In genomic region chr1:91572044-91572443, GRCh38 we compare ENCODE assay signal across 11 cellular contexts.
DNase-seq lines count a peak whose midpoint lies in the region; ATAC-seq, FAIRE-seq and TF ChIP-seq lines count a peak whose summit lies in the region.
"Had no signal": no experiment of that assay in that cellular context is flagged by ENCODE, and none has a peak within 500 bp of the region (broad histone marks: within the 10 kb centered on the region; RNA-seq: fewer than 3 reads in every experiment).

No MANE protein-coding gene starts in this region.

- H3K27ac ChIP-seq in K562 (ENCODE audit: extremely low read depth, low read depth, low read length), result no peak overlapping the region
- H3K27ac ChIP-seq: prostate gland had no signal

- H3K79me2 ChIP-seq in K562 (ENCODE audit: control insufficient read depth, insufficient read depth, low read length), result no peaks in the 10 kb centered on the region

- 56% methylated on average over 10 of the region's 10 CpGs for WGBS in K562 (ENCODE audit: insufficient coverage, low coverage, missing lambda C conversion rate)

- H3K9me3 ChIP-seq in K562 (replicated peaks; ENCODE audit: control insufficient read depth, insufficient read depth, low read depth, low read length), result no peaks in the 10 kb centered on the region
- H3K9me3 ChIP-seq: prostate gland had no signal

- H2AFZ ChIP-seq in K562 (ENCODE audit: low read depth, low read length), result peak overlapping the region; percentile 81

- TF ChIP-seq EP300 in K562 (IDR thresholded peaks at IDR 0.05; ENCODE audit: low read length), result no peak

- in situ Hi-C loops in K562 (cut with MboI), result no loop called here

- CTCF ChIA-PET in K562 (lab: Yijun Ruan, JAX; ENCODE audit: low intra/inter-chr PET ratio), result no interaction called here

- no peak overlapping the region for H3K9ac ChIP-seq in K562 (ENCODE audit: insufficient read depth in 1 of 2, low read depth in 2 of 2, low read length in 2 of 2)

- H3K36me3 ChIP-seq in K562 (ENCODE audit: control insufficient read depth, insufficient read depth, low read length), result no peaks in the 10 kb centered on the region
- H3K36me3 ChIP-seq: prostate gland had no signal

- intact Hi-C loops in K562 (cut with micrococcal nuclease), result no loop called here

- no peak overlapping the region for H3K4me2 ChIP-seq in K562 (ENCODE audit: insufficient read depth, low read length)

- no peak for FAIRE-seq in K562 (lab: Jason Lieb, UNC)
- FAIRE-seq in D721Med (lab: Jason Lieb, UNC), result no peak

- no TSS peak for BruUV-seq in K562 (replicated peaks; lab: Mats Ljungman, UMichigan)

- DNase-seq in GM12865 (ENCODE audit: low read depth), result peak; percentile 73
- DNase-seq in K562 (ENCODE audit: extremely low read depth in 1 of 4, low spot score in 3 of 4), result no peak
- no peak for DNase-seq in D721Med (ENCODE audit: insufficient read length, low spot score)
- DNase-seq in NCI-H2029 (lab: John Stamatoyannopoulos, UW), result no peak
- DNase-seq in cerebellar cortex (ENCODE audit: low spot score), result no peak
- DNase-seq in activated CD4-positive, alpha-beta T cell treated with anti-CD3 and anti-CD28 coated beads, Interleukin-2, amount 50 U/mL, for 4 hours, result no peak
- DNase-seq: activated CD8-positive, alpha-beta memory T cell treated with anti-CD3 and anti-CD28 coated beads, Interleukin-2, amount 10 ng/mL, durations not matched to agents 7 days and 5 days; cerebellar nuclear complex had no signal

- no peaks in the 10 kb centered on the region for H3K9me1 ChIP-seq in K562 (ENCODE audit: control insufficient read depth, insufficient read depth, low read length)

- no peak for TF ChIP-seq RAD21 in K562 (CRISPR knock-in tag; conservative IDR thresholded peaks at IDR 0.05 in 1 of 2, IDR thresholded peaks at IDR 0.05 in 1 of 2)

- ATAC-seq in GM19463 (IDR thresholded peaks at IDR 0.05; ENCODE audit: unreplicated experiment) (peak; percentile 92), HG03103 (IDR thresholded peaks at IDR 0.05; ENCODE audit: low read depth, unreplicated experiment) (peak; percentile 62), K562 (peak; percentile 19; the same call in 1 of the 3 replicates)
- ATAC-seq: activated CD8-positive, alpha-beta memory T cell treated with anti-CD3 and anti-CD28 coated beads, Interleukin-2, amount 10 ng/mL, durations not matched to agents 7 days and 5 days had no signal

- H3K4me3 ChIP-seq in GM12865 (ENCODE audit: low read depth, low read length) (peak overlapping the region; percentile 22), K562 (no peak overlapping the region)
- H3K4me3 ChIP-seq: prostate gland had no signal

- no peaks in the 10 kb centered on the region for H3K27me3 ChIP-seq in K562 (ENCODE audit: control insufficient read depth in 2 of 2, insufficient read depth in 2 of 2, low read length in 2 of 2)

- H3K4me1 ChIP-seq in K562 (replicated peaks in 1 of 2; ENCODE audit: control insufficient read depth in 2 of 2, insufficient read depth in 2 of 2, low read length in 2 of 2), result peaks cover 0 to 5% of the 10 kb centered on the region in 2 experiments; a peak in 2 of 5 replicates
- H3K4me1 ChIP-seq: prostate gland had no signal

- H4K20me1 ChIP-seq in K562 (replicated peaks; ENCODE audit: control insufficient read depth, insufficient read depth, low read length), result no peaks in the 10 kb centered on the region

- TF ChIP-seq CTCF in GM12865 (IDR thresholded peaks at IDR 0.05; ENCODE audit: insufficient read depth, low read depth, low read length, missing control alignments) (no peak), K562 (IDR thresholded peaks at IDR 0.05 in 2 of 3, conservative IDR thresholded peaks at IDR 0.05 in 1 of 3; ENCODE audit: insufficient read depth in 2 of 3, low read depth in 1 of 3, low read length in 3 of 3) (no peak), D721Med (IDR thresholded peaks at IDR 0.05; ENCODE audit: insufficient read depth, missing control alignments) (no peak)

- no peak for TF ChIP-seq POLR2A in K562 (conservative IDR thresholded peaks at IDR 0.05)

- POLR2A ChIA-PET in K562 (lab: Yijun Ruan, JAX), result no interaction called here

TF ChIP-seq in K562, 482 proteins besides CTCF, POLR2A, EP300 and RAD21:
- TF ChIP-seq KLF6 (CRISPR knock-in tag; IDR thresholded peaks at IDR 0.05; ENCODE audit: borderline replicate concordance) (no peak), ZNF589 (CRISPR knock-in tag; IDR thresholded peaks at IDR 0.05; ENCODE audit: low read depth) (no peak), MECOM (CRISPR knock-in tag; IDR thresholded peaks at IDR 0.05) (no peak), SP1 (CRISPR knock-in tag; IDR thresholded peaks at IDR 0.05) (no peak), TRIM28 (IDR thresholded peaks at IDR 0.05) (no peak), ZNF316 (IDR thresholded peaks at IDR 0.05) (no peak), IRF9 (tag; IDR thresholded peaks at IDR 0.05) (no peak), MAX (CRISPR knock-in tag; IDR thresholded peaks at IDR 0.05) (no peak), BRCA1 (IDR thresholded peaks at IDR 0.05) (no peak), BRCA1 (CRISPR knock-in tag; IDR thresholded peaks at IDR 0.05) (no peak), DIDO1 (tag; IDR thresholded peaks at IDR 0.05; ENCODE audit: low read depth) (no peak)

Comparison
In these comparisons a context has a peak if more than half of its experiments do, and no peak if none do; other contexts are left out.
1. ATAC-seq: peak in every context shown above with its lines; median percentile 92 in GM19463; 62 in HG03103; 19 in K562.